25 cellular contexts compared by ENCODE assay signal in the genomic region with DNA sequence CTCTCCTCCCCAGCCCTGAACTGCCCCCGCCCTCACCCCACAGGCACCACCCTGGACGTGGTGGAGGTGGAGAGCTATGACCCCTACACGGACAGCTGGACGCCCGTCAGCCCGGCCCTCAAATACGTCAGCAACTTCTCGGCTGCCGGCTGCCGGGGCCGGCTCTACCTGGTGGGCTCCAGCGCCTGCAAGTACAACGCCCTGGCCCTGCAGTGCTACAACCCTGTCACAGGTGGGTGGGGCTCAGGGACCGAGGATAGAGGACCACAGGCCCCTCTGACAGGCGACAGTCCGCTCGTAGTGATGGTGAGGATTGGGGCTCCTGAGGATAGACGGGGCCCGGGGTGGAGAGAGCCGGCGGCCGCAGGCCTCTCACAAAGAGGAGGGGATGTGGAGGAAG. TPM values are rescaled to one million over a fixed set of nuclear protein-coding genes. Genes with fewer than 3 reads are reported as not detected.
DNase-seq lines count a peak whose midpoint lies in the region; ATAC-seq and TF ChIP-seq lines count a peak whose summit lies in the region.
"Had no signal": no experiment of that assay in that cellular context is flagged by ENCODE, and none has a peak within 500 bp of the region (broad histone marks: within the 10 kb centered on the region; RNA-seq: fewer than 3 reads in every experiment).

No MANE protein-coding gene starts in this region.

- H3K9me3 ChIP-seq in IMR-90 (ENCODE audit: control insufficient read depth, insufficient read depth, low read length) (no peaks in the 10 kb centered on the region), psoas muscle (no peaks in the 10 kb centered on the region), skeletal muscle tissue (ENCODE audit: control insufficient read depth in 3 of 3, low read length in 3 of 3) (no peaks in the 10 kb centered on the region)
- H3K9me3 ChIP-seq: A549; BE2C; BLaER1 treated with 17β-estradiol and CSF1 and Interleukin-3, amounts not matched to agents 10 nM and 100 nM had no signal

- peak overlapping the region; percentile 15; the same call in 1 of the 2 replicates for H2AK5ac ChIP-seq in IMR-90 (ENCODE audit: low read depth, low read length)

- TF ChIP-seq RAD21 in IMR-90 (IDR thresholded peaks at IDR 0.05; ENCODE audit: low read length): no peak

- no peak overlapping the region for H2BK120ac ChIP-seq in IMR-90 (ENCODE audit: low read depth, low read length)

- no peak overlapping the region for H2BK15ac ChIP-seq in IMR-90 (ENCODE audit: low read depth, low read length)

- in situ Hi-C loops in IMR-90 (cut with MboI; ENCODE audit: low sequenced_read_pairs): no loop called here

- H2BK5ac ChIP-seq in IMR-90 (ENCODE audit: low read depth, low read length, poor library complexity, severe bottlenecking): no peak overlapping the region

- intact Hi-C loops in IMR-90 (cut with micrococcal nuclease) (no loop called here), psoas muscle (cut with DNase I) (loop anchor here in 1 of 2 donors (10.0 kb wide), 1 partner anchor 243 kb away; no protein-coding TSS in a partner anchor)

- no peak overlapping the region for H4K5ac ChIP-seq in IMR-90 (ENCODE audit: low read depth, low read length)

- ATAC-seq in IMR-90 (ENCODE audit: low read depth) (no peak), psoas muscle (no peak), GM21423 (IDR thresholded peaks at IDR 0.05; ENCODE audit: unreplicated experiment) (no peak)
- ATAC-seq: A549, GM12878, GM23338, HCT116 had no signal

- no peak overlapping the region for H3K14ac ChIP-seq in IMR-90 (replicated peaks; ENCODE audit: low read depth, low read length)

- H3K4me1 ChIP-seq in IMR-90 (ENCODE audit: control insufficient read depth, insufficient read depth, low read length) (peaks cover 12% of the 10 kb centered on the region), psoas muscle (peaks cover 55% of the 10 kb centered on the region), skeletal muscle tissue (ENCODE audit: control insufficient read depth in 3 of 3, insufficient read depth in 3 of 3, low read length in 3 of 3) (peaks cover 34 to 72% (median 37%) of the 10 kb centered on the region in 3 donors)
- H3K4me1 ChIP-seq: BE2C had no signal

- H3K4me3 ChIP-seq in IMR-90 (ENCODE audit: insufficient read depth, low read depth, low read length) (no peak overlapping the region), psoas muscle (no peak overlapping the region), skeletal muscle tissue (ENCODE audit: low read length in 3 of 3) (no peak overlapping the region)
- H3K4me3 ChIP-seq: A549; BLaER1 treated with 17β-estradiol and CSF1 and Interleukin-3, amounts not matched to agents 10 nM and 100 nM; GM12878; GM23338 had no signal

- POLR2A ChIA-PET in IMR-90 (lab: Charles Lee; ENCODE audit: unreplicated experiment): no interaction called here

- TF ChIP-seq CTCF in IMR-90 (conservative IDR thresholded peaks at IDR 0.05; ENCODE audit: low read depth, low read length) (no peak), psoas muscle (IDR thresholded peaks at IDR 0.05) (no peak)

- H3K27ac ChIP-seq in IMR-90 (ENCODE audit: insufficient read depth, low read length) (no peak overlapping the region), psoas muscle (peak overlapping the region; percentile 99), skeletal muscle tissue (ENCODE audit: low read depth, low read length) (peak overlapping the region; percentile 88)

- no peak overlapping the region for H3K4me2 ChIP-seq in IMR-90 (ENCODE audit: low read depth, low read length)
- H3K4me2 ChIP-seq: A549, GM23338 had no signal

- H2BK20ac ChIP-seq in IMR-90 (ENCODE audit: low read depth, low read length): no peak overlapping the region

- 88% methylated on average over 8 of the region's 22 CpGs; no CpG with 5 or more reads in 1 of the 2 experiments for WGBS in IMR-90 (ENCODE audit: extremely low coverage in 2 of 2, insufficient read length in 1 of 2), 2 experiments
- WGBS in psoas muscle, 3 donors: 71 to 89% (median 81%) methylated on average over 17 to 22 of the region's 22 CpGs

- no peaks in the 10 kb centered on the region for H3K27me3 ChIP-seq in IMR-90 (ENCODE audit: control insufficient read depth, insufficient read depth, low read length)
- no peaks in the 10 kb centered on the region for H3K27me3 ChIP-seq in psoas muscle (ENCODE audit: insufficient read depth in 3 of 3, low read length in 2 of 3)
- no peaks in the 10 kb centered on the region for H3K27me3 ChIP-seq in skeletal muscle tissue (ENCODE audit: control insufficient read depth in 3 of 3, insufficient read depth in 3 of 3, low read length in 3 of 3)
- H3K27me3 ChIP-seq: BE2C; BLaER1 treated with 17β-estradiol and CSF1 and Interleukin-3, amounts not matched to agents 10 nM and 100 nM had no signal

- H2AFZ ChIP-seq in IMR-90 (replicated peaks; ENCODE audit: low read length, poor library complexity): no peak overlapping the region
- H2AFZ ChIP-seq: GM23338 had no signal

- H4K91ac ChIP-seq in IMR-90 (ENCODE audit: insufficient read depth, low read depth, low read length): no peak overlapping the region

- H3K23ac ChIP-seq in IMR-90 (ENCODE audit: low read depth, low read length): no peak overlapping the region

- H4K8ac ChIP-seq in IMR-90 (ENCODE audit: low read depth in 2 of 2, low read length in 2 of 2): no peak overlapping the region

- no peak overlapping the region for H2AK9ac ChIP-seq in IMR-90 (replicated peaks; ENCODE audit: low read depth, low read length, poor library complexity)

- dilution Hi-C loops in IMR-90 (cut with HindIII; ENCODE audit: low sequenced_read_pairs, unreplicated experiment): no loop called here

- H4K20me1 ChIP-seq in IMR-90 (ENCODE audit: insufficient read depth, low read length): no peaks in the 10 kb centered on the region

- H3K9ac ChIP-seq in IMR-90 (ENCODE audit: low read depth, low read length) (no peak overlapping the region), skeletal muscle tissue (ENCODE audit: low read depth in 1 of 3, low read length in 3 of 3) (no peak overlapping the region)
- H3K9ac ChIP-seq: BLaER1 treated with 17β-estradiol and CSF1 and Interleukin-3, amounts not matched to agents 10 nM and 100 nM had no signal

- BruUV-seq in IMR-90 (replicated peaks; lab: Mats Ljungman, UMichigan): no TSS peak

- no peak overlapping the region for H3K4ac ChIP-seq in IMR-90 (ENCODE audit: low read depth, low read length)

- CTCF ChIA-PET in IMR-90 (lab: Yijun Ruan, JAX): no interaction called here

- no peak overlapping the region for H3K18ac ChIP-seq in IMR-90 (ENCODE audit: low read depth, low read length)

- DNase-seq in IMR-90: no peak
- peak; percentile 56 for DNase-seq in left kidney (ENCODE audit: low read depth, low spot score)
- DNase-seq in psoas muscle: no peak
- no peak for DNase-seq in activated gamma-delta T cell (lab: John Stamatoyannopoulos, UW)
- DNase-seq in superior temporal gyrus (ENCODE audit: extremely low spot score): no peak
- DNase-seq: 8988T; ACHN; AML-193; BE2C; CD4-positive, alpha-beta T cell; CD8-positive, alpha-beta memory T cell; DMS 273 treated with DMSO at 0.1 percent for 48 hours; DMS79; EL; GDM1; H9 had no signal

- 0 out of 2 replicates have a peak, but pooled peaks cover 10% of the 10 kb centered on the region for H3K9me1 ChIP-seq in IMR-90 (ENCODE audit: insufficient read depth, low read length)

- no peak for TF ChIP-seq POLR2A in IMR-90 (IDR thresholded peaks at IDR 0.05; ENCODE audit: low read depth, low read length)

- H3K36me3 ChIP-seq in IMR-90 (ENCODE audit: control insufficient read depth, insufficient read depth, low read length) (no peaks in the 10 kb centered on the region), psoas muscle (ENCODE audit: insufficient read depth in 1 of 2, low read depth in 1 of 2) (peaks cover 3 to 56% of the 10 kb centered on the region in 2 donors), skeletal muscle tissue (ENCODE audit: control insufficient read depth in 3 of 3, insufficient read depth in 3 of 3, low read length in 3 of 3) (peaks cover 3 to 12% (median 4%) of the 10 kb centered on the region in 3 donors)
- H3K36me3 ChIP-seq: BE2C; BLaER1 treated with 17β-estradiol and CSF1 and Interleukin-3, amounts not matched to agents 10 nM and 100 nM had no signal

- H3K56ac ChIP-seq in IMR-90 (ENCODE audit: extremely low read depth, insufficient read depth, low read length): no peak overlapping the region

- H3K79me1 ChIP-seq in IMR-90 (ENCODE audit: low read depth in 1 of 2, low read length in 2 of 2): no peaks in the 10 kb centered on the region

TF ChIP-seq in IMR-90, 13 proteins besides CTCF, POLR2A, EP300 and RAD21 (continues in another document):
- TF ChIP-seq MAFK (IDR thresholded peaks at IDR 0.05; ENCODE audit: low read depth, low read length): no peak
- TF ChIP-seq NFE2L2 (IDR thresholded peaks at IDR 0.05; ENCODE audit: low read depth, low read length): no peak
- TF ChIP-seq MXI1 (IDR thresholded peaks at IDR 0.05; ENCODE audit: borderline replicate concordance, low read depth, low read length): no peak

RNA-seq across cellular contexts. Expression of gene KLHL30, which starts 9.3 kb away (rescaled TPM):
- total RNA-seq in IMR-90 (2012; rRNA removed): under 0.01 TPM in 1 of 2 replicates, not detected in the other
- polyA plus RNA-seq in IMR-90 (2012; rRNA removed): 0.03 TPM in 2 replicates
- 0.02 and 0.08 TPM in 2 replicates for polyA plus RNA-seq in IMR-90 (2012; cell fraction: cytosol; rRNA removed)
- polyA plus RNA-seq in IMR-90 (2012; cell fraction: nucleus; rRNA removed; ENCODE audit: low replicate concordance): 0.06 and 0.14 TPM in 2 replicates
- total RNA-seq in psoas muscle: 100 to 1,000 TPM in 3 of 4 donors, 10 to 100 TPM in 1; 82.1 to 175 (median 153) TPM
- 100 to 1,000 TPM in 1 of 3 donors, 10 to 100 TPM in 2; 67.7 to 121 (median 91.7) TPM for polyA plus RNA-seq in psoas muscle
- 18.3 TPM for total RNA-seq in skeletal muscle tissue
- total RNA-seq: CD4-positive, alpha-beta T cell; CD8-positive, alpha-beta memory T cell; GM12878; H4; H9 had no signal
- polyA plus RNA-seq: CD8-positive, alpha-beta memory T cell; GM23338 had no signal

RNA-seq across cellular contexts. Expression of gene ERFE, which starts 11.0 kb away (rescaled TPM):
- total RNA-seq in IMR-90 (2012; rRNA removed) (0.56 and 1.3 TPM in 2 replicates), psoas muscle (10 to 100 TPM in 1 of 4 donors, 1 to 10 TPM in 3; 1.8 to 18.2 (median 4.5) TPM), skeletal muscle tissue (4.2 TPM)
- polyA plus RNA-seq in IMR-90 (2012; rRNA removed) (3.5 and 3.8 TPM in 2 replicates), psoas muscle (10 to 100 TPM in 1 of 3 donors, 1 to 10 TPM in 2; 1.4 to 15.4 (median 1.7) TPM)
- 1.3 and 5.0 TPM in 2 replicates for polyA plus RNA-seq in IMR-90 (2012; cell fraction: cytosol; rRNA removed)
- 6.8 and 8.6 TPM in 2 replicates for polyA plus RNA-seq in IMR-90 (2012; cell fraction: nucleus; rRNA removed; ENCODE audit: low replicate concordance)
- total RNA-seq: CD4-positive, alpha-beta T cell; GM12878 had no signal
- polyA plus RNA-seq: CD14-positive monocyte; CD8-positive, alpha-beta memory T cell; GM12878 had no signal

RNA-seq across cellular contexts. Expression of gene ESPNL, which starts 47.7 kb away (rescaled TPM):
- total RNA-seq in IMR-90 (2012; rRNA removed) (1.4 and 2.0 TPM in 2 replicates), psoas muscle (under 1 TPM in 3 of 4 donors, not detected in 1; 0.17 to 0.32 (median 0.22) TPM), skeletal muscle tissue (1.6 TPM)
- polyA plus RNA-seq in IMR-90 (2012; rRNA removed) (2.0 and 2.6 TPM in 2 replicates), psoas muscle (under 1 TPM; 0.04 to 0.14 (median 0.12) TPM)
- polyA plus RNA-seq in IMR-90 (2012; cell fraction: cytosol; rRNA removed): 3.2 and 3.7 TPM in 2 replicates
- 2.9 and 9.5 TPM in 2 replicates for polyA plus RNA-seq in IMR-90 (2012; cell fraction: nucleus; rRNA removed; ENCODE audit: low replicate concordance)
- total RNA-seq: CD4-positive, alpha-beta T cell; CD8-positive, alpha-beta memory T cell; H4 had no signal
- polyA plus RNA-seq: CD14-positive monocyte; CD8-positive, alpha-beta memory T cell had no signal

RNA-seq across cellular contexts. Expression of gene ILKAP, which starts 55.7 kb away (rescaled TPM):
- total RNA-seq in IMR-90 (2012; rRNA removed) (13.3 and 15.3 TPM in 2 replicates), psoas muscle (10 to 100 TPM; 31.8 to 43.8 (median 39.3) TPM), skeletal muscle tissue (33.4 TPM)
- polyA plus RNA-seq in IMR-90 (2012; rRNA removed) (44.2 and 44.4 TPM in 2 replicates), psoas muscle (10 to 100 TPM; 55.2 to 66.6 (median 58.4) TPM)
- polyA plus RNA-seq in IMR-90 (2012; cell fraction: cytosol; rRNA removed): 23.3 and 46.0 TPM in 2 replicates
- polyA plus RNA-seq in IMR-90 (2012; cell fraction: nucleus; rRNA removed; ENCODE audit: low replicate concordance): 79.8 and 140 TPM in 2 replicates

Comparison
In these comparisons a context has a peak if more than half of its experiments do, and no peak if none do; other contexts are left out.
1. RNA of gene KLHL30, which starts 9.3 kb away (total RNA-seq): 82.1 to 175 TPM in psoas muscle and 18.3 TPM in skeletal muscle tissue (single experiment); under 0.01 TPM in IMR-90; every median in the first group is over 10 times any median in the second.